24 cellular contexts compared by ENCODE assay signal in the genomic region with DNA sequence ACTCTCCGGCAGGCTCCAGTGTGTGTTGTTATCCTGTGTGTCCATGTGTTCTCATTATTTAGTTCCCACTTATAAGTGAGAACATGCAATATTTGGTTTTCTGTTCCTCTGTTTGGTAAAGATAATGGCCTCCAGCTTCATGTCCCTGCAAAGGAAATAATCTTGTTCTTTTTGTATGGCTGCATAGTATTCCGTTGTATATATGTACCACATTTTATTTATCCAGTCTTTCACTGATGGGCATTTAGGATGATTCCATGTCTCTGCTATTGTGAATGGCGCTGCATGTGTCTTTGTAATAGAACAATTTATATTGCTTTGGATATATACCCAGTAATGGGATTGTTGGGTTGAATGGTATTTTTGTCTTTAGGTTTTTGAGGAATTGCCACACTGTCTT.
"Had no signal": no experiment of that assay in that cellular context is flagged by ENCODE, and none has a peak within 500 bp of the region (broad histone marks: within the 10 kb centered on the region; RNA-seq: fewer than 3 reads in every experiment).

No MANE protein-coding gene starts in this region.

- H3K4me1 ChIP-seq: colonic mucosa, esophagus muscularis mucosa, esophagus squamous epithelium, foreskin keratinocyte, gastrocnemius medialis, gastroesophageal sphincter, heart left ventricle, heart right ventricle had no signal

- H3K4me3 ChIP-seq: colonic mucosa, coronary artery, dorsolateral prefrontal cortex, esophagus muscularis mucosa, esophagus squamous epithelium, gastrocnemius medialis, gastroesophageal sphincter, heart left ventricle, heart right ventricle had no signal

- ATAC-seq: effector memory CD8-positive, alpha-beta T cell; esophagus mucosa; foreskin keratinocyte; gastrocnemius medialis; gastroesophageal sphincter; heart left ventricle; heart right ventricle had no signal

- H3K36me3 ChIP-seq: colonic mucosa, esophagus muscularis mucosa, esophagus squamous epithelium, gastrocnemius medialis, gastroesophageal sphincter, heart left ventricle, heart right ventricle had no signal

- H3K27me3 ChIP-seq: colonic mucosa, esophagus muscularis mucosa, esophagus squamous epithelium, foreskin keratinocyte, gastrocnemius medialis, gastroesophageal sphincter, heart left ventricle, heart right ventricle had no signal

- H3K9me3 ChIP-seq: colonic mucosa, esophagus muscularis mucosa, esophagus squamous epithelium, gastrocnemius medialis, gastroesophageal sphincter, heart left ventricle had no signal

- H3K27ac ChIP-seq: colonic mucosa, coronary artery, dorsolateral prefrontal cortex, epithelial cell of prostate, esophagus muscularis mucosa, esophagus squamous epithelium, foreskin keratinocyte, gastrocnemius medialis, gastroesophageal sphincter, heart left ventricle, heart right ventricle had no signal

- DNase-seq: colonic mucosa; cortex of kidney; dermis blood vessel endothelial cell; dorsolateral prefrontal cortex; effector CD4-positive, alpha-beta T cell; effector CD8-positive, alpha-beta T cell; effector memory CD4-positive, alpha-beta T cell; effector memory CD8-positive, alpha-beta T cell; endodermal cell; erythroblast; esophagus squamous epithelium; foreskin fibroblast; foreskin keratinocyte; foreskin melanocyte; gastrocnemius medialis; glutamatergic neuron; head of caudate nucleus; heart left ventricle; heart right ventricle had no signal
